ENCODE assay signal across 20 cellular contexts in the genomic region with DNA sequence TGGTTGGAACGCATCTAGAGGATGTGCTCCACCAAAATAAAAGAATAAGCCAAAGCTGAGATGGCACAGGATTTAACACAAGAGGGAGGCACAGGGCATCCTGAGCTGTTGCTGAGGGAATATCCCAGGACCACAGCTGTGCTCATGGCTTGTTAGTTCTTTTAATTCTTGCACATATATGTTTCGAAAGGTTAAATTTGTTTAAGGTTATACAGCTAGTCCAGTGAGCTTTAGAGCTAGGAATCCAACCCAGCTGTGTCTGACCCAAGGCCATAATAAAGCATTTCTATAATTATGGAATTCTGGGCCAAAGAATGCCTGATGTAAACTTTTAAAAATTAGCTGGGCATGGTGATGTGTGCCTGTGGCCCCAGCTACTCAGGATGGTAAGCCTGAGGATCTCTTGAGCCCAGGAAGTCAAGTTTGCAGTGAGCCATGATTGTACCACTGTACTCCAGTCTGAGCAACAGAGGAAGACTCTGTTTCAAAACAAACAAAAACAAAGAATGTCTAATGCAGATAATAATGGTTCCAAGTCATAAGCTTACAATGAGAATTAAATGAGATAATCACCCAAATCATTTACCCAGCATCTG.
A peak's percentile ranks its signal among the peaks of the same experiment; 100 is the strongest.
DNase-seq lines count a peak whose midpoint lies in the region; ATAC-seq and TF ChIP-seq lines count a peak whose summit lies in the region.
"Had no signal": no experiment of that assay in that cellular context is flagged by ENCODE, and none has a peak within 500 bp of the region (broad histone marks: within the 10 kb centered on the region; RNA-seq: fewer than 3 reads in every experiment).

No MANE protein-coding gene starts in this region.

- no peaks in the 10 kb centered on the region for H3K36me3 ChIP-seq in MG63
- H3K36me3 ChIP-seq in esophagus muscularis mucosa: no peaks in the 10 kb centered on the region
- H3K36me3 ChIP-seq: BLaER1 treated with 17β-estradiol and CSF1 and Interleukin-3, amounts not matched to agents 10 nM and 100 nM; HAP-1 had no signal

- no peak for DNase-seq in AG09319 (ENCODE audit: extremely low read depth, low read depth)
- peak; percentile 37 for DNase-seq in EL
- peak; percentile 70 for DNase-seq in MG63
- DNase-seq in fibroblast of gingiva (ENCODE audit: low read depth): peak; percentile 90
- no peak for DNase-seq in esophagus muscularis mucosa (ENCODE audit: extremely low spot score)
- no peak for DNase-seq in C1 segment of cervical spinal cord (lab: John Stamatoyannopoulos, UW)
- DNase-seq: CD4-positive, CD25-positive, alpha-beta regulatory T cell; CD8-positive, alpha-beta memory T cell; COR-L47; DMS153; DMS79; Kasumi-1; KG1 had no signal

- intact Hi-C loops in esophagus muscularis mucosa (cut with DNase I): no loop called here

- H3K27me3 ChIP-seq in MG63 (no peaks in the 10 kb centered on the region), esophagus muscularis mucosa (no peaks in the 10 kb centered on the region)
- H3K27me3 ChIP-seq: BLaER1 treated with 17β-estradiol and CSF1 and Interleukin-3, amounts not matched to agents 10 nM and 100 nM had no signal

- no peak for ATAC-seq in HG02885 (IDR thresholded peaks at IDR 0.05; ENCODE audit: poor library complexity, unreplicated experiment)
- no peak for ATAC-seq in GM19351 (IDR thresholded peaks at IDR 0.05; ENCODE audit: unreplicated experiment)
- ATAC-seq: A549, HepG2 had no signal

- H3K27ac ChIP-seq in esophagus muscularis mucosa (replicated peaks in 1 of 4): no peak overlapping the region
- H3K27ac ChIP-seq: 22Rv1; A549; BLaER1 treated with 17β-estradiol and CSF1 and Interleukin-3, amounts not matched to agents 10 nM and 100 nM had no signal

- no peak for TF ChIP-seq EP300 in esophagus muscularis mucosa (IDR thresholded peaks at IDR 0.05)

- WGBS in esophagus muscularis mucosa: 88% methylated on average over 2 of the region's 2 CpGs

- H3K4me1 ChIP-seq in esophagus muscularis mucosa: no peaks in the 10 kb centered on the region
- H3K4me1 ChIP-seq: A549; BLaER1 treated with 17β-estradiol and CSF1 and Interleukin-3, amounts not matched to agents 10 nM and 100 nM; HAP-1 had no signal

- no peak overlapping the region for H3K4me3 ChIP-seq in MG63
- no peak overlapping the region for H3K4me3 ChIP-seq in esophagus muscularis mucosa
- H3K4me3 ChIP-seq: A549; BLaER1 treated with 17β-estradiol and CSF1 and Interleukin-3, amounts not matched to agents 10 nM and 100 nM; HAP-1 had no signal

- TF ChIP-seq CTCF in AG09319 (IDR thresholded peaks at IDR 0.05; ENCODE audit: low read depth, low read length): peak; percentile 17
- no peak for TF ChIP-seq CTCF in esophagus muscularis mucosa (IDR thresholded peaks at IDR 0.05)

- H3K9me3 ChIP-seq in MG63: peaks cover 7% of the 10 kb centered on the region; the same call in 1 of the 2 replicates
- H3K9me3 ChIP-seq in esophagus muscularis mucosa: peaks cover 0 to 7% (median 0%) of the 10 kb centered on the region in 4 donors
- H3K9me3 ChIP-seq: A549, HAP-1 had no signal

- TF ChIP-seq POLR2A in esophagus muscularis mucosa (IDR thresholded peaks at IDR 0.05; ENCODE audit: low read depth): no peak

Comparison
In these comparisons a context has a peak if more than half of its experiments do, and no peak if none do; other contexts are left out.
1. DNase-seq: peak in EL (single experiment), MG63 (single experiment) and fibroblast of gingiva (single experiment); none in AG09319 (single experiment), esophagus muscularis mucosa (single experiment) and C1 segment of cervical spinal cord (0 of 14).